ENCODE assay signal across 4 cellular contexts in genomic region chr2:71207601-71208000, GRCh38.
"Had no signal": no experiment of that assay in that cellular context is flagged by ENCODE, and none has a peak within 500 bp of the region (broad histone marks: within the 10 kb centered on the region; RNA-seq: fewer than 3 reads in every experiment).

No MANE protein-coding gene starts in this region.

- H3K27ac Mint-ChIP-seq: GM23338, H9 had no signal

- H3K4me3 Mint-ChIP-seq: GM23338, H9 had no signal

- H3K9me3 Mint-ChIP-seq: GM23338, H9 had no signal

- ATAC-seq: GM23338 had no signal

- DNase-seq: H9, HCEC 1CT, IMR-90 had no signal
